In the genomic region with DNA sequence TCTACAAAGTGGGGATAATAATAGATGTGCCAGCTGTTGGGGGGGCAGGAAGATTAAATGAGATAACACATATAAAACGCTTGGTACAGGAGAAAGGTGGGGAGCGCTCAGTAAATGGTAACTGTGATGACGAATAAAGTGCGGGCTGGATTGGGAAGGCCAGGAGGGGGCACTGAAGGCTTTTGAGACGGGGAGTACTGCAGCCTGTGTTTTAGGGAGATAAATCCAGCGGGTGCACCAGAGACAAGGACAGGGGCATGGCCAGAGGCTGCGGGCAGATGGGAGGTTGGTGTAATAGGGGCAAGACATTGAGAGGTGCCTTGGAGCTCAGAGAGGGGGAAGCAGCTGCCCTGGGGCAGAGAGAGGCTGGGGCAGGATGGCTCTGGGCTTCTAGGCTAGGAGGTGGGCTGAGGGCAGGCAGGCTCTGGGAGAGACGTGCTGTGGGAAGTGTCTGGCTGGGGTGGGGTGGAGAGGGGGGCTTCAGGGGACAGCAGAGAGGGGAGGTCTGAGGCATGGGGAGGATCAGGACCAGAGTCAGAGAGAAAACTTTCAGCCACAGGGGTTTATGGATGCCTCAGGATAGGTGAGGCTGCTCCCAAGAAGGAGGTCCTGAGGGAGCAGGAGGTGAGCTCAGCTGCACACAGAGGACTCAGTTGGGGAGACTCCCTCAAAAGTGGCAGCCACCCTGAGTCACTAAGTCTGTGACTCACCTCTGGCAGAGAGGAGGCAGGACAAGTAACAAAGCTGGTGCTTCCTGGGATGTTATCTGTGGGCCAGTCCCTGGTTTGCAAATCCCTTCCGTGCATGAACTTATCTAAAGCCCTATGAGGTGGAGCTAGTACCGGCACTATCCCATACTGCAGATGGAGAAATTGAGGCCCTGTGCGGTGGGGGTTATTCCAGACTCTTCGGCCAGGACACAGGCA, we compare ENCODE assay signal across 8 cellular contexts. TPM values are rescaled to one million over a fixed set of nuclear protein-coding genes. Genes with fewer than 3 reads are reported as not detected.
DNase-seq lines count a peak whose midpoint lies in the region; ATAC-seq and TF ChIP-seq lines count a peak whose summit lies in the region.

No MANE protein-coding gene starts in this region.

- no peaks in the 10 kb centered on the region for H4K20me1 ChIP-seq in hepatocyte (ENCODE audit: insufficient read depth, poor library complexity, severe bottlenecking)

- 53 to 65% (median 61%) methylated on average over 12 of the region's 12 CpGs for WGBS in adipose tissue, 3 donors
- 51% methylated on average over 12 of the region's 12 CpGs for WGBS in hepatocyte (ENCODE audit: low lambda C conversion rate, missing lambda C conversion rate)

- no peaks in the 10 kb centered on the region for H3K27me3 ChIP-seq in hepatocyte

- H3K4me3 ChIP-seq in hepatocyte: no peak overlapping the region

- peak; percentile 24 for DNase-seq in activated CD4-positive, alpha-beta T cell treated with anti-CD3 and anti-CD28 coated beads for 1 hour
- DNase-seq in activated CD4-positive, alpha-beta T cell treated with anti-CD3 and anti-CD28 coated beads, Interleukin-2, amount 50 U/mL, for 1 hour: no peak
- peak; percentile 39 for DNase-seq in SIG-M5 (lab: John Stamatoyannopoulos, UW)
- DNase-seq in hepatocyte (ENCODE audit: low spot score): peak; percentile 80
- peak; percentile 80 for DNase-seq in stimulated activated CD4-positive, alpha-beta T cell treated with anti-CD3 and anti-CD28 coated beads, Interleukin-1b, Interleukin-23, amount 100 ng/mL, for 48 hours
- no peak for DNase-seq in NCI-H1092 (lab: John Stamatoyannopoulos, UW)

- H3K27ac ChIP-seq in adipose tissue (ENCODE audit: low read depth, low read length) (peak overlapping the region; percentile 44), hepatocyte (peak overlapping the region; percentile 99)

- peak; percentile 30 for TF ChIP-seq CTCF in hepatocyte (IDR thresholded peaks at IDR 0.05; ENCODE audit: poor library complexity)

- peak overlapping the region; percentile 23 for H3K4me2 ChIP-seq in hepatocyte

- no peak for ATAC-seq in GM21367 (IDR thresholded peaks at IDR 0.05; ENCODE audit: unreplicated experiment)

- H3K79me2 ChIP-seq in hepatocyte: no peaks in the 10 kb centered on the region

- no peaks in the 10 kb centered on the region for H3K9me2 ChIP-seq in hepatocyte (replicated peaks; ENCODE audit: insufficient read depth)

- H3K4me1 ChIP-seq in hepatocyte (ENCODE audit: insufficient read depth): peaks cover 36% of the 10 kb centered on the region

- no peaks in the 10 kb centered on the region for H3K36me3 ChIP-seq in hepatocyte (replicated peaks; ENCODE audit: insufficient read depth, low read depth)

- H3K9me3 ChIP-seq in hepatocyte (ENCODE audit: low read depth): no peaks in the 10 kb centered on the region

- H2AFZ ChIP-seq in hepatocyte: no peak overlapping the region

RNA-seq across cellular contexts. Expression of a gene that starts 18.9 kb away (rescaled TPM):
- not detected for polyA plus RNA-seq in adipose tissue
- total RNA-seq in hepatocyte: not detected in 2 replicates
- polyA plus RNA-seq in hepatocyte: not detected in 2 replicates

Comparison
In these comparisons a context has a peak if more than half of its experiments do, and no peak if none do; other contexts are left out.
1. DNase-seq: peak in activated CD4-positive, alpha-beta T cell treated with anti-CD3 and anti-CD28 coated beads for 1 hour (single experiment), SIG-M5 (single experiment), hepatocyte (single experiment) and stimulated activated CD4-positive, alpha-beta T cell treated with anti-CD3 and anti-CD28 coated beads, Interleukin-1b, Interleukin-23, amount 100 ng/mL, for 48 hours (single experiment); none in activated CD4-positive, alpha-beta T cell treated with anti-CD3 and anti-CD28 coated beads, Interleukin-2, amount 50 U/mL, for 1 hour (single experiment) and NCI-H1092 (single experiment).